ENCODE assay signal across 1 cellular context in genomic region chr20:45971675-45972499, GRCh38.
A peak's percentile ranks its signal among the peaks of the same experiment; 100 is the strongest.
TF ChIP-seq lines count a peak whose summit lies in the region.

A gene with protein sequence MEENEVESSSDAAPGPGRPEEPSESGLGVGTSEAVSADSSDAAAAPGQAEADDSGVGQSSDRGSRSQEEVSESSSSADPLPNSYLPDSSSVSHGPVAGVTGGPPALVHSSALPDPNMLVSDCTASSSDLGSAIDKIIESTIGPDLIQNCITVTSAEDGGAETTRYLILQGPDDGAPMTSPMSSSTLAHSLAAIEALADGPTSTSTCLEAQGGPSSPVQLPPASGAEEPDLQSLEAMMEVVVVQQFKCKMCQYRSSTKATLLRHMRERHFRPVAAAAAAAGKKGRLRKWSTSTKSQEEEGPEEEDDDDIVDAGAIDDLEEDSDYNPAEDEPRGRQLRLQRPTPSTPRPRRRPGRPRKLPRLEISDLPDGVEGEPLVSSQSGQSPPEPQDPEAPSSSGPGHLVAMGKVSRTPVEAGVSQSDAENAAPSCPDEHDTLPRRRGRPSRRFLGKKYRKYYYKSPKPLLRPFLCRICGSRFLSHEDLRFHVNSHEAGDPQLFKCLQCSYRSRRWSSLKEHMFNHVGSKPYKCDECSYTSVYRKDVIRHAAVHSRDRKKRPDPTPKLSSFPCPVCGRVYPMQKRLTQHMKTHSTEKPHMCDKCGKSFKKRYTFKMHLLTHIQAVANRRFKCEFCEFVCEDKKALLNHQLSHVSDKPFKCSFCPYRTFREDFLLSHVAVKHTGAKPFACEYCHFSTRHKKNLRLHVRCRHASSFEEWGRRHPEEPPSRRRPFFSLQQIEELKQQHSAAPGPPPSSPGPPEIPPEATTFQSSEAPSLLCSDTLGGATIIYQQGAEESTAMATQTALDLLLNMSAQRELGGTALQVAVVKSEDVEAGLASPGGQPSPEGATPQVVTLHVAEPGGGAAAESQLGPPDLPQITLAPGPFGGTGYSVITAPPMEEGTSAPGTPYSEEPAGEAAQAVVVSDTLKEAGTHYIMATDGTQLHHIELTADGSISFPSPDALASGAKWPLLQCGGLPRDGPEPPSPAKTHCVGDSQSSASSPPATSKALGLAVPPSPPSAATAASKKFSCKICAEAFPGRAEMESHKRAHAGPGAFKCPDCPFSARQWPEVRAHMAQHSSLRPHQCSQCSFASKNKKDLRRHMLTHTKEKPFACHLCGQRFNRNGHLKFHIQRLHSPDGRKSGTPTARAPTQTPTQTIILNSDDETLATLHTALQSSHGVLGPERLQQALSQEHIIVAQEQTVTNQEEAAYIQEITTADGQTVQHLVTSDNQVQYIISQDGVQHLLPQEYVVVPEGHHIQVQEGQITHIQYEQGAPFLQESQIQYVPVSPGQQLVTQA (N-terminal part only) (minus strand): TSS chr20:45972203. CDS start chr20:45971410, 793 bp downstream.

TF ChIP-seq in HepG2, 621 proteins besides CTCF, POLR2A, EP300 and RAD21 (continued from another document and continues in another):
- TF ChIP-seq, protein P1, sequence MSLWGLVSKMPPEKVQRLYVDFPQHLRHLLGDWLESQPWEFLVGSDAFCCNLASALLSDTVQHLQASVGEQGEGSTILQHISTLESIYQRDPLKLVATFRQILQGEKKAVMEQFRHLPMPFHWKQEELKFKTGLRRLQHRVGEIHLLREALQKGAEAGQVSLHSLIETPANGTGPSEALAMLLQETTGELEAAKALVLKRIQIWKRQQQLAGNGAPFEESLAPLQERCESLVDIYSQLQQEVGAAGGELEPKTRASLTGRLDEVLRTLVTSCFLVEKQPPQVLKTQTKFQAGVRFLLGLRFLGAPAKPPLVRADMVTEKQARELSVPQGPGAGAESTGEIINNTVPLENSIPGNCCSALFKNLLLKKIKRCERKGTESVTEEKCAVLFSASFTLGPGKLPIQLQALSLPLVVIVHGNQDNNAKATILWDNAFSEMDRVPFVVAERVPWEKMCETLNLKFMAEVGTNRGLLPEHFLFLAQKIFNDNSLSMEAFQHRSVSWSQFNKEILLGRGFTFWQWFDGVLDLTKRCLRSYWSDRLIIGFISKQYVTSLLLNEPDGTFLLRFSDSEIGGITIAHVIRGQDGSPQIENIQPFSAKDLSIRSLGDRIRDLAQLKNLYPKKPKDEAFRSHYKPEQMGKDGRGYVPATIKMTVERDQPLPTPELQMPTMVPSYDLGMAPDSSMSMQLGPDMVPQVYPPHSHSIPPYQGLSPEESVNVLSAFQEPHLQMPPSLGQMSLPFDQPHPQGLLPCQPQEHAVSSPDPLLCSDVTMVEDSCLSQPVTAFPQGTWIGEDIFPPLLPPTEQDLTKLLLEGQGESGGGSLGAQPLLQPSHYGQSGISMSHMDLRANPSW (CRISPR knock-in tag; IDR thresholded peaks at IDR 0.05; ENCODE audit: borderline replicate concordance) = peak; percentile 89; the same call in 1 of the 2 replicates
- TF ChIP-seq TSC22D2 (CRISPR knock-in tag; IDR thresholded peaks at IDR 0.05; ENCODE audit: borderline replicate concordance) = peak; percentile 96; the same call in 1 of the 2 replicates
- peak; percentile 100 for TF ChIP-seq ASH2L (IDR thresholded peaks at IDR 0.05; ENCODE audit: insufficient read length, low read depth, low read length)
- peak; percentile 39 for TF ChIP-seq SIX4 (CRISPR knock-in tag; IDR thresholded peaks at IDR 0.05)
- TF ChIP-seq, protein P2, sequence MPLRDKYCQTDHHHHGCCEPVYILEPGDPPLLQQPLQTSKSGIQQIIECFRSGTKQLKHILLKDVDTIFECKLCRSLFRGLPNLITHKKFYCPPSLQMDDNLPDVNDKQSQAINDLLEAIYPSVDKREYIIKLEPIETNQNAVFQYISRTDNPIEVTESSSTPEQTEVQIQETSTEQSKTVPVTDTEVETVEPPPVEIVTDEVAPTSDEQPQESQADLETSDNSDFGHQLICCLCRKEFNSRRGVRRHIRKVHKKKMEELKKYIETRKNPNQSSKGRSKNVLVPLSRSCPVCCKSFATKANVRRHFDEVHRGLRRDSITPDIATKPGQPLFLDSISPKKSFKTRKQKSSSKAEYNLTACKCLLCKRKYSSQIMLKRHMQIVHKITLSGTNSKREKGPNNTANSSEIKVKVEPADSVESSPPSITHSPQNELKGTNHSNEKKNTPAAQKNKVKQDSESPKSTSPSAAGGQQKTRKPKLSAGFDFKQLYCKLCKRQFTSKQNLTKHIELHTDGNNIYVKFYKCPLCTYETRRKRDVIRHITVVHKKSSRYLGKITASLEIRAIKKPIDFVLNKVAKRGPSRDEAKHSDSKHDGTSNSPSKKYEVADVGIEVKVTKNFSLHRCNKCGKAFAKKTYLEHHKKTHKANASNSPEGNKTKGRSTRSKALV (CRISPR knock-in tag; IDR thresholded peaks at IDR 0.05) = peak; percentile 85
- peak; percentile 93; the same call in 1 of the 2 replicates for TF ChIP-seq ZFP41 (CRISPR knock-in tag; IDR thresholded peaks at IDR 0.05; ENCODE audit: borderline replicate concordance)
- TF ChIP-seq ZBTB43 (CRISPR knock-in tag; conservative IDR thresholded peaks at IDR 0.05) = peak; percentile 74; the same call in 1 of the 2 replicates
- TF ChIP-seq FLYWCH1 (CRISPR knock-in tag; IDR thresholded peaks at IDR 0.05) = 0 out of 2 replicates have a peak, but pooled peaks have one; percentile 75
- TF ChIP-seq, protein P3, sequence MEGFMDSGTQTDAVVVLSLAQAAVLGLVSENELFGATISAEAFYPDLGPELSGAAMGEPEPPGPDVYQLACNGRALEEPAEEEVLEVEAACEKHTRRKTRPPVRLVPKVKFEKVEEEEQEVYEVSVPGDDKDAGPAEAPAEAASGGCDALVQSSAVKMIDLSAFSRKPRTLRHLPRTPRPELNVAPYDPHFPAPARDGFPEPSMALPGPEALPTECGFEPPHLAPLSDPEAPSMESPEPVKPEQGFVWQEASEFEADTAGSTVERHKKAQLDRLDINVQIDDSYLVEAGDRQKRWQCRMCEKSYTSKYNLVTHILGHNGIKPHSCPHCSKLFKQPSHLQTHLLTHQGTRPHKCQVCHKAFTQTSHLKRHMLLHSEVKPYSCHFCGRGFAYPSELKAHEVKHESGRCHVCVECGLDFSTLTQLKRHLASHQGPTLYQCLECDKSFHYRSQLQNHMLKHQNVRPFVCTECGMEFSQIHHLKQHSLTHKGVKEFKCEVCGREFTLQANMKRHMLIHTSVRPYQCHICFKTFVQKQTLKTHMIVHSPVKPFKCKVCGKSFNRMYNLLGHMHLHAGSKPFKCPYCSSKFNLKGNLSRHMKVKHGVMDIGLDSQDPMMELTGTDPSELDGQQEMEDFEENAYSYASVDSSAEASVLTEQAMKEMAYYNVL (CRISPR knock-in tag; IDR thresholded peaks at IDR 0.05; ENCODE audit: borderline replicate concordance) = no peak
- peak; percentile 62 for TF ChIP-seq NCOA2 (CRISPR knock-in tag; IDR thresholded peaks at IDR 0.05)
- no peak; the same call in none of the 2 replicates for TF ChIP-seq HDAC1 (CRISPR knock-in tag; IDR thresholded peaks at IDR 0.05)
- TF ChIP-seq ZIK1 (CRISPR knock-in tag; IDR thresholded peaks at IDR 0.05; ENCODE audit: borderline replicate concordance, low read depth) = peak; percentile 95
- peak; percentile 89 for TF ChIP-seq ZBTB42 (CRISPR knock-in tag; IDR thresholded peaks at IDR 0.05)
- TF ChIP-seq ZNF580 (CRISPR knock-in tag; IDR thresholded peaks at IDR 0.05; ENCODE audit: borderline replicate concordance, low read depth) = peak; percentile 93; the same call in 1 of the 2 replicates
- TF ChIP-seq ZNF367 (CRISPR knock-in tag; IDR thresholded peaks at IDR 0.05; ENCODE audit: borderline replicate concordance) = no peak
- no peak for TF ChIP-seq ZNF530 (CRISPR knock-in tag; IDR thresholded peaks at IDR 0.05; ENCODE audit: low read depth)
- TF ChIP-seq ETV6 (CRISPR knock-in tag; conservative IDR thresholded peaks at IDR 0.05) = no peak; the same call in 1 of the 2 replicates
- TF ChIP-seq ZNF720 (CRISPR knock-in tag; IDR thresholded peaks at IDR 0.05) = peak; percentile 51
- peak; percentile 17; the same call in 1 of the 2 replicates for TF ChIP-seq ZNF318 (CRISPR knock-in tag; IDR thresholded peaks at IDR 0.05)
- no peak for TF ChIP-seq HNRNPH1 (optimal IDR thresholded peaks at IDR 0.05; ENCODE audit: low read depth, low read length)
- no peak for TF ChIP-seq ZNF282 (IDR thresholded peaks at IDR 0.05; ENCODE audit: partially characterized antibody)
- peak; percentile 60; the same call in 1 of the 2 replicates for TF ChIP-seq BORCS8-MEF2B (CRISPR knock-in tag; IDR thresholded peaks at IDR 0.05)
- peak; percentile 99 for TF ChIP-seq ZSCAN30 (CRISPR knock-in tag; IDR thresholded peaks at IDR 0.05)
- no peak; the same call in 1 of the 2 replicates for TF ChIP-seq XBP1 (CRISPR knock-in tag; IDR thresholded peaks at IDR 0.05)
- no peak; the same call in 1 of the 2 replicates for TF ChIP-seq NFE2 (CRISPR knock-in tag; IDR thresholded peaks at IDR 0.05)
- peak; percentile 93; the same call in 1 of the 2 replicates for TF ChIP-seq NPAS2 (CRISPR knock-in tag; IDR thresholded peaks at IDR 0.05; ENCODE audit: borderline replicate concordance)
- TF ChIP-seq, protein P4, sequence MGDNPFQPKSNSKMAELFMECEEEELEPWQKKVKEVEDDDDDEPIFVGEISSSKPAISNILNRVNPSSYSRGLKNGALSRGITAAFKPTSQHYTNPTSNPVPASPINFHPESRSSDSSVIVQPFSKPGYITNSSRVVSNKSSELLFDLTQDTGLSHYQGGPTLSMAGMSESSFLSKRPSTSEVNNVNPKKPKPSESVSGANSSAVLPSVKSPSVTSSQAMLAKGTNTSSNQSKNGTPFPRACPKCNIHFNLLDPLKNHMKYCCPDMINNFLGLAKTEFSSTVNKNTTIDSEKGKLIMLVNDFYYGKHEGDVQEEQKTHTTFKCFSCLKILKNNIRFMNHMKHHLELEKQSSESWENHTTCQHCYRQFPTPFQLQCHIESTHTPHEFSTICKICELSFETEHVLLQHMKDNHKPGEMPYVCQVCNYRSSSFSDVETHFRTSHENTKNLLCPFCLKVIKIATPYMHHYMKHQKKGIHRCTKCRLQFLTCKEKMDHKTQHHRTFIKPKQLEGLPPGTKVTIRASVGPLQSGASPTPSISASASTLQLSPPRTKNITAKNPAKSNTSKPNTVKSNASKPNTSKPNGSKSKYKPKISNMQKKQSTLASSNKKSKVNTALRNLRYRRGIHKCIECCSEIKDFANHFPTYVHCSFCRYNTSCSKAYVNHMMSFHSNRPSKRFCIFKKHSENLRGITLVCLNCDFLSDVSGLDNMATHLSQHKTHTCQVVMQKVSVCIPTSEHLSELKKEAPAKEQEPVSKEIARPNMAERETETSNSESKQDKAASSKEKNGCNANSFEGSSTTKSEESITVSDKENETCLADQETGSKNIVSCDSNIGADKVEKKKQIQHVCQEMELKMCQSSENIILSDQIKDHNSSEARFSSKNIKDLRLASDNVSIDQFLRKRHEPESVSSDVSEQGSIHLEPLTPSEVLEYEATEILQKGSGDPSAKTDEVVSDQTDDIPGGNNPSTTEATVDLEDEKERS (CRISPR knock-in tag; IDR thresholded peaks at IDR 0.05) = peak; percentile 75
- TF ChIP-seq ZNF446 (CRISPR knock-in tag; IDR thresholded peaks at IDR 0.05) = no peak
- no peak for TF ChIP-seq NFIB (CRISPR knock-in tag; IDR thresholded peaks at IDR 0.05; ENCODE audit: borderline replicate concordance)
